11 cellular contexts compared by ENCODE assay signal in the genomic region with DNA sequence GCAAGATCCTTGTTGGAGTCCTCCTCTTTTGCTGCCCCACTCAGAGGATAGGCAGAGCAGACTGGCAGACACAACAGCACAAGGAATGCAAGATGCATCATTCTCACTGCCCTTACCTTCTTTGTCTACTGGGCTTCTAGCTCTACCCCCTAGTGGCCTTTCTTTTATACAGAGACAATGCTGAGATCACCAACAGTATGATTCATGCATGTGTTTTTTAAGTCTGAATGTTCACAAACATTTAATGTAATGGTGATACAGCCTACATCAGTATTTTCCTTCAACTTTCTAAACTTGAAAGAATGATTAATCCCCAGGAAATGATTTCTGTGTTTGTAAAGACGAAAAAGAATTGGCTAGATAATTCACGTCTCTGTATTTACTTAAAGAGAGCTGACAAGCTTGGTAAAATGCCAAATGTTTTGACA. TPM values are rescaled to one million over a fixed set of nuclear protein-coding genes. Genes with fewer than 3 reads are reported as not detected.
DNase-seq lines count a peak whose midpoint lies in the region; ATAC-seq, FAIRE-seq and TF ChIP-seq lines count a peak whose summit lies in the region.
"Had no signal": no experiment of that assay in that cellular context is flagged by ENCODE, and none has a peak within 500 bp of the region (broad histone marks: within the 10 kb centered on the region; RNA-seq: fewer than 3 reads in every experiment).

Gene MMP10, minus strand, starts transcription at position 138 of the 428 bp plus-strand sequence. Its CDS starts 37 bp downstream, at position 101.

- peak within 1 kb of the TSS in 1 of 2 experiments; percentile 83 for H2BK12ac ChIP-seq in mesenchymal stem cell (ENCODE audit: low read length in 2 of 2)

- H3K9me3 ChIP-seq in mesenchymal stem cell (ENCODE audit: control insufficient read depth, low read length) = no peaks in the 10 kb centered on the region

- no peak within 1 kb of the TSS for H2AK5ac ChIP-seq in mesenchymal stem cell (ENCODE audit: low read length, severe bottlenecking)

- no peak within 1 kb of the TSS for H3K4me3 Mint-ChIP-seq in activated naive CD4-positive, alpha-beta T cell treated with anti-CD3 and anti-CD28 coated beads, Interleukin-2, amount 10 ng/mL, durations not matched to agents 7 days and 5 days
- H3K4me3 Mint-ChIP-seq: effector memory CD8-positive, alpha-beta T cell; IgD-negative memory B cell; stimulated activated naive CD8-positive, alpha-beta T cell treated with anti-CD3 and anti-CD28 coated beads, Interleukin-15, Interleukin-2, amounts not matched to agents 100 ng/mL and 50 ng/mL, for 24 hours had no signal

- H3K4me3 ChIP-seq in astrocyte of the cerebellum (ENCODE audit: low read depth, low read length) (no peak within 1 kb of the TSS), mesenchymal stem cell (ENCODE audit: insufficient read depth in 1 of 2, low read depth in 1 of 2, low read length in 2 of 2) (no peak within 1 kb of the TSS)

- H4K8ac ChIP-seq in mesenchymal stem cell (ENCODE audit: low read length) = no peak within 1 kb of the TSS

- H3K14ac ChIP-seq in mesenchymal stem cell (ENCODE audit: low read length in 2 of 2) = no peak within 1 kb of the TSS

- no peaks in the 10 kb centered on the region for H3K36me3 ChIP-seq in mesenchymal stem cell (ENCODE audit: control insufficient read depth in 1 of 2, insufficient read depth in 2 of 2, low read depth in 1 of 2, low read length in 2 of 2)

- no peak within 1 kb of the TSS for H3K27ac Mint-ChIP-seq in activated naive CD4-positive, alpha-beta T cell treated with anti-CD3 and anti-CD28 coated beads, Interleukin-2, amount 10 ng/mL, durations not matched to agents 7 days and 5 days
- H3K27ac Mint-ChIP-seq: effector memory CD8-positive, alpha-beta T cell; IgD-negative memory B cell; stimulated activated naive CD8-positive, alpha-beta T cell treated with anti-CD3 and anti-CD28 coated beads, Interleukin-15, Interleukin-2, amounts not matched to agents 100 ng/mL and 50 ng/mL, for 24 hours had no signal

- TF ChIP-seq POLR2A in GM12891 (IDR thresholded peaks at IDR 0.05; ENCODE audit: low read depth, low read length) = no peak

- no peaks in the 10 kb centered on the region for H3K36me3 Mint-ChIP-seq in activated naive CD4-positive, alpha-beta T cell treated with anti-CD3 and anti-CD28 coated beads, Interleukin-2, amount 10 ng/mL, durations not matched to agents 7 days and 5 days
- H3K36me3 Mint-ChIP-seq: IgD-negative memory B cell had no signal

- in situ Hi-C loops in astrocyte of the cerebellum (cut with HindIII; ENCODE audit: low sequenced_read_pairs) = no loop called here

- peaks cover 2% of the 10 kb centered on the region for H3K4me1 ChIP-seq in mesenchymal stem cell (ENCODE audit: control insufficient read depth, insufficient read depth, low read depth, low read length)

- H3K79me1 ChIP-seq in mesenchymal stem cell (replicated peaks; ENCODE audit: low read length, poor library complexity, severe bottlenecking) = no peaks in the 10 kb centered on the region

- no peaks in the 10 kb centered on the region for H3K9me3 Mint-ChIP-seq in activated naive CD4-positive, alpha-beta T cell treated with anti-CD3 and anti-CD28 coated beads, Interleukin-2, amount 10 ng/mL, durations not matched to agents 7 days and 5 days
- H3K9me3 Mint-ChIP-seq: effector memory CD8-positive, alpha-beta T cell; stimulated activated naive CD8-positive, alpha-beta T cell treated with anti-CD3 and anti-CD28 coated beads, Interleukin-15, Interleukin-2, amounts not matched to agents 100 ng/mL and 50 ng/mL, for 24 hours had no signal

- no peaks in the 10 kb centered on the region for H3K4me1 Mint-ChIP-seq in activated naive CD4-positive, alpha-beta T cell treated with anti-CD3 and anti-CD28 coated beads, Interleukin-2, amount 10 ng/mL, durations not matched to agents 7 days and 5 days
- H3K4me1 Mint-ChIP-seq: IgD-negative memory B cell had no signal

- H2BK120ac ChIP-seq in mesenchymal stem cell (ENCODE audit: low read depth, low read length) = no peak within 1 kb of the TSS

- no peak within 1 kb of the TSS for H3K4me2 ChIP-seq in mesenchymal stem cell (ENCODE audit: low read length, poor library complexity, severe bottlenecking)

- DNase-seq in ELF-1 (ENCODE audit: low read depth, low spot score) (peak; percentile 34), LoVo (ENCODE audit: low spot score) (peak; percentile 45), astrocyte of the cerebellum (ENCODE audit: low read depth) (peak; percentile 26), mesenchymal stem cell (peak; percentile 74), GM12891 (ENCODE audit: insufficient read length, low spot score) (no peak)
- no peak for DNase-seq in activated naive CD4-positive, alpha-beta T cell treated with anti-CD3 and anti-CD28 coated beads, Interleukin-2, amount 10 ng/mL, durations not matched to agents 7 days and 5 days
- DNase-seq: effector memory CD8-positive, alpha-beta T cell had no signal

- H2BK5ac ChIP-seq in mesenchymal stem cell (ENCODE audit: low read depth, low read length, poor library complexity, severe bottlenecking) = no peak within 1 kb of the TSS

- H3K27me3 Mint-ChIP-seq in activated naive CD4-positive, alpha-beta T cell treated with anti-CD3 and anti-CD28 coated beads, Interleukin-2, amount 10 ng/mL, durations not matched to agents 7 days and 5 days = peaks cover 4% of the 10 kb centered on the region

- WGBS in mesenchymal stem cell = 0% methylated on average over 1 of the region's 2 CpGs

- no peak for ATAC-seq in HG02981 (IDR thresholded peaks at IDR 0.05; ENCODE audit: unreplicated experiment)
- ATAC-seq in HG03095 (IDR thresholded peaks at IDR 0.05; ENCODE audit: unreplicated experiment) = no peak
- ATAC-seq: effector memory CD8-positive, alpha-beta T cell had no signal

- peak within 1 kb of the TSS; percentile 42 for H3K9ac ChIP-seq in mesenchymal stem cell (ENCODE audit: low read length)

- no peak for FAIRE-seq in GM12891 (lab: Jason Lieb, UNC)

- no peak within 1 kb of the TSS for H3K23ac ChIP-seq in mesenchymal stem cell (ENCODE audit: low read length in 2 of 2)

- H3K18ac ChIP-seq in mesenchymal stem cell (ENCODE audit: low read depth in 1 of 2, low read length in 2 of 2) = peak within 1 kb of the TSS in 1 of 2 experiments; percentile 82

- no peak within 1 kb of the TSS for H2BK15ac ChIP-seq in mesenchymal stem cell (ENCODE audit: low read depth, poor library complexity, severe bottlenecking)

- no peaks in the 10 kb centered on the region for H3K27me3 ChIP-seq in mesenchymal stem cell (ENCODE audit: control insufficient read depth in 1 of 2, insufficient read depth in 1 of 2, low read length in 2 of 2)

- no peak within 1 kb of the TSS for H4K91ac ChIP-seq in mesenchymal stem cell (ENCODE audit: low read length)

- TF ChIP-seq CTCF in astrocyte of the cerebellum (IDR thresholded peaks at IDR 0.05; ENCODE audit: low read depth, low read length, missing control alignments) = peak; percentile 61

- no peak within 1 kb of the TSS for H2AFZ ChIP-seq in mesenchymal stem cell (ENCODE audit: low read depth, low read length)

- H3K27ac ChIP-seq in mesenchymal stem cell (ENCODE audit: low read length, poor library complexity, severe bottlenecking) = no peak within 1 kb of the TSS

- peak within 1 kb of the TSS in 1 of 2 experiments; percentile 51 for H3K4ac ChIP-seq in mesenchymal stem cell (ENCODE audit: low read depth in 1 of 2, low read length in 2 of 2)

- CTCF ChIA-PET in activated naive CD4-positive, alpha-beta T cell treated with anti-CD3 and anti-CD28 coated beads, Interleukin-2, amount 10 ng/mL, durations not matched to agents 7 days and 5 days (lab: Charles Lee) = no interaction called here

TF ChIP-seq in GM12891, 5 proteins besides CTCF, POLR2A, EP300 and RAD21:
- TF ChIP-seq POU2F2 (IDR thresholded peaks at IDR 0.05; ENCODE audit: low read depth, low read length) = no peak
- TF ChIP-seq PAX5 (IDR thresholded peaks at IDR 0.05; ENCODE audit: insufficient read depth, low read length, severe bottlenecking) = no peak

RNA-seq across cellular contexts. Expression of gene MMP10, which starts in this region (rescaled TPM):
- polyA plus RNA-seq in mesenchymal stem cell (2013, experiment 1 of 2) = 0.44 TPM
- polyA plus RNA-seq in mesenchymal stem cell (2013, experiment 2 of 2) = 0.47 TPM
- not detected for polyA plus RNA-seq in GM12891 (2012; ENCODE audit: low read depth, missing spikeins)
- polyA plus RNA-seq: IgD-negative memory B cell had no signal

Comparison
In these comparisons a context has a peak if more than half of its experiments do, and no peak if none do; other contexts are left out.
1. DNase-seq: peak in ELF-1 (single experiment), LoVo (single experiment), astrocyte of the cerebellum (single experiment) and mesenchymal stem cell (single experiment); none in activated naive CD4-positive, alpha-beta T cell treated with anti-CD3 and anti-CD28 coated beads, Interleukin-2, amount 10 ng/mL, durations not matched to agents 7 days and 5 days (single experiment) and GM12891 (single experiment).